ENCODE assay signal across 10 cellular contexts in genomic region chr5:122701640-122702523, GRCh38.
DNase-seq lines count a peak whose midpoint lies in the region; ATAC-seq, FAIRE-seq and TF ChIP-seq lines count a peak whose summit lies in the region.
"Had no signal": no experiment of that assay in that cellular context is flagged by ENCODE, and none has a peak within 500 bp of the region (broad histone marks: within the 10 kb centered on the region; RNA-seq: fewer than 3 reads in every experiment).

No MANE protein-coding gene starts in this region.

- no peaks in the 10 kb centered on the region for H3K9me3 Mint-ChIP-seq in effector memory CD8-positive, alpha-beta T cell
- H3K9me3 Mint-ChIP-seq in activated T-helper 2 cell treated with anti-CD3 and anti-CD28 coated beads, Interferon-gamma antibody, Interleukin-2, Interleukin-4, amounts not matched to agents 10 μg/mL and 5 μg/mL and 100 μg/mL, durations not matched to agents 14 hours and 24 hours and 36 hours = no peaks in the 10 kb centered on the region

- 74 to 86% (median 82%) methylated on average over 8 of the region's 8 CpGs for WGBS in psoas muscle, 3 donors

- intact Hi-C loops in psoas muscle (cut with DNase I) = no loop called here
- intact Hi-C loops in activated T-helper 2 cell treated with anti-CD3 and anti-CD28 coated beads, Interferon-gamma antibody, Interleukin-2, Interleukin-4, amounts not matched to agents 10 μg/mL and 5 μg/mL and 100 μg/mL, durations not matched to agents 14 hours and 24 hours and 36 hours (cut with micrococcal nuclease) = loop anchor here (5.0 to 10.0 kb wide), 3 partner anchors 70 to 300 kb away; partner anchors contain the start of gene SNX24

- ATAC-seq in GM19455 (IDR thresholded peaks at IDR 0.05; ENCODE audit: unreplicated experiment) = peak; percentile 97
- ATAC-seq in HG03097 (IDR thresholded peaks at IDR 0.05; ENCODE audit: low FRiP score, unreplicated experiment) = peak; percentile 97
- ATAC-seq in effector memory CD8-positive, alpha-beta T cell (replicated peaks) = peak; percentile 63
- ATAC-seq in psoas muscle = no peak

- H3K27me3 ChIP-seq in brain microvascular endothelial cell (replicated peaks) (no peaks in the 10 kb centered on the region), psoas muscle (ENCODE audit: insufficient read depth in 3 of 3, low read length in 2 of 3) (no peaks in the 10 kb centered on the region)

- H3K4me1 ChIP-seq in psoas muscle = no peaks in the 10 kb centered on the region

- no peak overlapping the region for H3K4me3 ChIP-seq in brain microvascular endothelial cell (ENCODE audit: low read depth, low read length)
- no peak overlapping the region for H3K4me3 ChIP-seq in psoas muscle

- DNase-seq in GM18507 (ENCODE audit: extremely low spot score, insufficient read length, low read depth) (no peak), brain microvascular endothelial cell (no peak), psoas muscle (no peak), NCI-H1694 (lab: John Stamatoyannopoulos, UW) (no peak)
- DNase-seq in effector memory CD8-positive, alpha-beta T cell = no peak
- no peak for DNase-seq in activated T-helper 2 cell treated with anti-CD3 and anti-CD28 coated beads, Interferon-gamma antibody, Interleukin-2, Interleukin-4, amounts not matched to agents 10 μg/mL and 5 μg/mL and 100 μg/mL, durations not matched to agents 14 hours and 24 hours and 36 hours (ENCODE audit: low spot score)
- DNase-seq: T1000 had no signal

- H3K36me3 ChIP-seq in brain microvascular endothelial cell (replicated peaks) (no peaks in the 10 kb centered on the region), psoas muscle (ENCODE audit: insufficient read depth in 1 of 2, low read depth in 1 of 2) (no peaks in the 10 kb centered on the region)

- H3K36me3 Mint-ChIP-seq in effector memory CD8-positive, alpha-beta T cell (ENCODE audit: insufficient read depth) = no peaks in the 10 kb centered on the region
- no peaks in the 10 kb centered on the region for H3K36me3 Mint-ChIP-seq in activated T-helper 2 cell treated with anti-CD3 and anti-CD28 coated beads, Interferon-gamma antibody, Interleukin-2, Interleukin-4, amounts not matched to agents 10 μg/mL and 5 μg/mL and 100 μg/mL, durations not matched to agents 14 hours and 24 hours and 36 hours (ENCODE audit: low read depth)

- no peak overlapping the region for H3K4me3 Mint-ChIP-seq in effector memory CD8-positive, alpha-beta T cell
- no peak overlapping the region for H3K4me3 Mint-ChIP-seq in activated T-helper 2 cell treated with anti-CD3 and anti-CD28 coated beads, Interferon-gamma antibody, Interleukin-2, Interleukin-4, amounts not matched to agents 10 μg/mL and 5 μg/mL and 100 μg/mL, durations not matched to agents 14 hours and 24 hours and 36 hours (ENCODE audit: low read depth)

- H3K27ac ChIP-seq in brain microvascular endothelial cell (no peak overlapping the region), psoas muscle (no peak overlapping the region)

- no peak overlapping the region for H3K27ac Mint-ChIP-seq in effector memory CD8-positive, alpha-beta T cell
- H3K27ac Mint-ChIP-seq in activated T-helper 2 cell treated with anti-CD3 and anti-CD28 coated beads, Interferon-gamma antibody, Interleukin-2, Interleukin-4, amounts not matched to agents 10 μg/mL and 5 μg/mL and 100 μg/mL, durations not matched to agents 14 hours and 24 hours and 36 hours = no peak overlapping the region

- no peak for TF ChIP-seq CTCF in brain microvascular endothelial cell (IDR thresholded peaks at IDR 0.05; ENCODE audit: low read depth, low read length, missing control alignments)
- TF ChIP-seq CTCF in psoas muscle (IDR thresholded peaks at IDR 0.05) = no peak

- no peaks in the 10 kb centered on the region for H3K4me1 Mint-ChIP-seq in effector memory CD8-positive, alpha-beta T cell (ENCODE audit: low read depth in 2 of 2)
- peaks cover 5% of the 10 kb centered on the region for H3K4me1 Mint-ChIP-seq in activated T-helper 2 cell treated with anti-CD3 and anti-CD28 coated beads, Interferon-gamma antibody, Interleukin-2, Interleukin-4, amounts not matched to agents 10 μg/mL and 5 μg/mL and 100 μg/mL, durations not matched to agents 14 hours and 24 hours and 36 hours (ENCODE audit: low read depth)

- H3K27me3 Mint-ChIP-seq in effector memory CD8-positive, alpha-beta T cell = peaks cover 0 to 10% of the 10 kb centered on the region in 2 donors
- H3K27me3 Mint-ChIP-seq in activated T-helper 2 cell treated with anti-CD3 and anti-CD28 coated beads, Interferon-gamma antibody, Interleukin-2, Interleukin-4, amounts not matched to agents 10 μg/mL and 5 μg/mL and 100 μg/mL, durations not matched to agents 14 hours and 24 hours and 36 hours (ENCODE audit: low read depth) = no peaks in the 10 kb centered on the region

- H3K9me3 ChIP-seq in psoas muscle = no peaks in the 10 kb centered on the region

- in situ Hi-C loops in brain microvascular endothelial cell (cut with HindIII; ENCODE audit: low pct_ligation_motif_present, low sequenced_read_pairs) = no loop called here

- FAIRE-seq in GM18507 (lab: Jason Lieb, UNC) = peak; percentile 95
- FAIRE-seq: bronchial epithelial cell had no signal

Comparison
In these comparisons a context has a peak if more than half of its experiments do, and no peak if none do; other contexts are left out.
1. ATAC-seq: peak in GM19455 (single experiment), HG03097 (single experiment) and effector memory CD8-positive, alpha-beta T cell (single experiment); none in psoas muscle (0 of 4).